Comparison of ENCODE assay signal across 12 cellular contexts in the genomic region with DNA sequence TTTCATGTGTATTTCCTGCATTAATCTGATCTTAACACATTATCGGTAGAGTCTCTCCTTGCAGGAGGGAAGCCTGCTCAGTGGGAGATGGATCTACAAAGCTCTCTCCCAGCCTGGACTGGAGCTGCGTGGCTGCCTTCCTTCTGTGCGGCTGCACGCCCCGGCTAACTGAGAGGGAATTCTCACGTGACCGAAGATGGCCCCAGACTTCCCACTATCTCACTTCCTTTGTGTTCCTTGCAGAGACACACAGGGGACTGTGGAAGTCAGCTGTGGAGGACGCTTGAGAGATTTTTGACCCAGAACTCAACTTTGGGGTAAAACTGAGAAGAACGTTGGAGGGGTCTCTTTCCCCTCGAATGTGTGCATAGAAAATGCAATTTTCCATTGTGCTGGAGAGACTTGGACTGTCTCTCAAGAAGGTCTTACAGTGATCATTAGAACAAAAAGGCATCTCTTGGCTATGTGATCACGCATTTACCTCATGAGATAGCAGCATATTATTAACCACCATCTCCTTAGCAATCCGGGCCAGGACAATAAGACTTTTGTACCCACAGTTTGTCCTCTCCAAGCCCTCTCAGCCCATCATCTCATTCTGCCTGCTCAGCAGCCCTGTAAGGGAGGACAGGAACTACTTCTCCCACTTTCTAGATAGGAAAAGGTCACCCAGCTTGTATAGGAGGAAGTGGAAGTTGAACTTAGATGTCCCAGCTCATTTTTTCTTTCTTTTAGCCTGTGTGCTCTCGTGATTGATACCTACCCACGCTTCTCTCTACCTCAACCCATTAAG. TPM values are rescaled to one million over a fixed set of nuclear protein-coding genes. Genes with fewer than 3 reads are reported as not detected.
DNase-seq lines count a peak whose midpoint lies in the region; ATAC-seq and TF ChIP-seq lines count a peak whose summit lies in the region.
"Had no signal": no experiment of that assay in that cellular context is flagged by ENCODE, and none has a peak within 500 bp of the region (broad histone marks: within the 10 kb centered on the region; RNA-seq: fewer than 3 reads in every experiment).

No MANE protein-coding gene starts in this region.

- H3K36me3 Mint-ChIP-seq in MCF 10A (ENCODE audit: insufficient read depth, unreplicated experiment): no peaks in the 10 kb centered on the region
- H3K36me3 Mint-ChIP-seq in brain: no peaks in the 10 kb centered on the region
- no peaks in the 10 kb centered on the region for H3K36me3 Mint-ChIP-seq in type B pancreatic cell

- H3K4me1 Mint-ChIP-seq in MCF 10A (ENCODE audit: insufficient read depth, unreplicated experiment) (peaks cover 28% of the 10 kb centered on the region), brain (peaks cover 84% of the 10 kb centered on the region), type B pancreatic cell (ENCODE audit: unreplicated experiment) (peaks cover 68% of the 10 kb centered on the region)

- no peaks in the 10 kb centered on the region for H3K27me3 ChIP-seq in breast epithelium

- no peak for TF ChIP-seq POLR2A in breast epithelium (IDR thresholded peaks at IDR 0.05)

- POLR2A ChIA-PET in MCF 10A (lab: Yijun Ruan, JAX): interaction anchor here (2.1 to 19.7 kb wide), 3 partner anchors 24 to 74 kb away, joined by 10 to 467 read pairs (median 443); no protein-coding TSS in a partner anchor

- H3K27ac Mint-ChIP-seq in MCF 10A (ENCODE audit: low read depth, unreplicated experiment) (no peak overlapping the region), brain (peak overlapping the region in 3 of 5 experiments; percentile 85 to 100 (median 88)), type B pancreatic cell (no peak overlapping the region)

- TF ChIP-seq CTCF in breast epithelium (IDR thresholded peaks at IDR 0.05): no peak
- TF ChIP-seq CTCF in MCF 10A (IDR thresholded peaks at IDR 0.05; ENCODE audit: unreplicated experiment): no peak
- TF ChIP-seq CTCF in brain (conservative IDR thresholded peaks at IDR 0.05): no peak
- TF ChIP-seq CTCF in type B pancreatic cell (conservative IDR thresholded peaks at IDR 0.05): no peak

- H3K27me3 Mint-ChIP-seq in MCF 10A (ENCODE audit: insufficient read depth, unreplicated experiment) (no peaks in the 10 kb centered on the region), brain (no peaks in the 10 kb centered on the region), type B pancreatic cell (no peaks in the 10 kb centered on the region)

- CTCF ChIA-PET in MCF 10A (lab: Yijun Ruan, JAX): interaction anchor here (1.0 to 1.3 kb wide), 3 partner anchors 10 to 41 kb away, joined by 3 to 4 read pairs (median 3); no protein-coding TSS in a partner anchor

- H3K36me3 ChIP-seq in breast epithelium: no peaks in the 10 kb centered on the region

- no peak for DNase-seq in breast epithelium (ENCODE audit: low spot score in 2 of 2)
- DNase-seq in MCF 10A (ENCODE audit: unreplicated experiment): no peak
- DNase-seq in medulla oblongata (ENCODE audit: extremely low spot score): peak; percentile 70
- no peak for DNase-seq in type B pancreatic cell (ENCODE audit: extremely low spot score, unreplicated experiment)
- DNase-seq: ACHN; activated CD4-positive, alpha-beta T cell treated with anti-CD3 and anti-CD28 coated beads, Interleukin-2, amount 50 U/mL, for 48 hours; activated naive CD4-positive, alpha-beta T cell treated with anti-CD3 and anti-CD28 coated beads, Interleukin-2, amount 50 U/mL, for 16 hours; KG1 had no signal

- H3K4me1 ChIP-seq in breast epithelium: peaks cover 16 to 23% of the 10 kb centered on the region in 2 donors

- ATAC-seq in GM21423 (IDR thresholded peaks at IDR 0.05; ENCODE audit: unreplicated experiment) (no peak), HG03521 (IDR thresholded peaks at IDR 0.05; ENCODE audit: unreplicated experiment) (no peak), GM19467 (IDR thresholded peaks at IDR 0.05; ENCODE audit: unreplicated experiment) (no peak)

- no peaks in the 10 kb centered on the region for H3K9me3 Mint-ChIP-seq in MCF 10A (ENCODE audit: unreplicated experiment)
- peaks cover 0 to 17% (median 7%) of the 10 kb centered on the region in 5 experiments for H3K9me3 Mint-ChIP-seq in brain
- H3K9me3 Mint-ChIP-seq in type B pancreatic cell: peaks cover 4% of the 10 kb centered on the region

- H3K27ac ChIP-seq in breast epithelium: peak overlapping the region; percentile 70 to 98

- intact Hi-C loops in breast epithelium (cut with DNase I; ENCODE audit: low total_unique reads) (no loop called here), MCF 10A (cut with micrococcal nuclease) (no loop called here)

- H3K4me3 ChIP-seq in breast epithelium: no peak overlapping the region

- BruUV-seq in MCF 10A (replicated peaks; lab: Mats Ljungman, UMichigan): no TSS peak

- H3K4me3 Mint-ChIP-seq in MCF 10A (ENCODE audit: unreplicated experiment): no peak overlapping the region
- peak overlapping the region in 3 of 5 experiments; percentile 18 to 32 (median 27) for H3K4me3 Mint-ChIP-seq in brain
- H3K4me3 Mint-ChIP-seq in type B pancreatic cell: peak overlapping the region; percentile 47

- no peaks in the 10 kb centered on the region for H3K9me3 ChIP-seq in breast epithelium

RNA-seq across cellular contexts. Expression of a gene that starts 49.3 kb away (rescaled TPM):
- total RNA-seq in breast epithelium: 10 to 100 TPM; 12.3 to 39.2 (median 32.1) TPM
- total RNA-seq in MCF 10A (2022): 45.5 and 52.5 TPM in 2 replicates
- polyA plus RNA-seq in brain (ENCODE audit: insufficient read depth, low read depth, low replicate concordance): 5.4 TPM
- 22.2 and 38.1 TPM in 2 replicates for total RNA-seq in type B pancreatic cell (ENCODE audit: low replicate concordance)

Comparison
In these comparisons a context has a peak if more than half of its experiments do, and no peak if none do; other contexts are left out.
1. H3K27ac Mint-ChIP-seq: peak in brain (3 of 5); none in MCF 10A (single experiment) and type B pancreatic cell (single experiment).